In the genomic region with DNA sequence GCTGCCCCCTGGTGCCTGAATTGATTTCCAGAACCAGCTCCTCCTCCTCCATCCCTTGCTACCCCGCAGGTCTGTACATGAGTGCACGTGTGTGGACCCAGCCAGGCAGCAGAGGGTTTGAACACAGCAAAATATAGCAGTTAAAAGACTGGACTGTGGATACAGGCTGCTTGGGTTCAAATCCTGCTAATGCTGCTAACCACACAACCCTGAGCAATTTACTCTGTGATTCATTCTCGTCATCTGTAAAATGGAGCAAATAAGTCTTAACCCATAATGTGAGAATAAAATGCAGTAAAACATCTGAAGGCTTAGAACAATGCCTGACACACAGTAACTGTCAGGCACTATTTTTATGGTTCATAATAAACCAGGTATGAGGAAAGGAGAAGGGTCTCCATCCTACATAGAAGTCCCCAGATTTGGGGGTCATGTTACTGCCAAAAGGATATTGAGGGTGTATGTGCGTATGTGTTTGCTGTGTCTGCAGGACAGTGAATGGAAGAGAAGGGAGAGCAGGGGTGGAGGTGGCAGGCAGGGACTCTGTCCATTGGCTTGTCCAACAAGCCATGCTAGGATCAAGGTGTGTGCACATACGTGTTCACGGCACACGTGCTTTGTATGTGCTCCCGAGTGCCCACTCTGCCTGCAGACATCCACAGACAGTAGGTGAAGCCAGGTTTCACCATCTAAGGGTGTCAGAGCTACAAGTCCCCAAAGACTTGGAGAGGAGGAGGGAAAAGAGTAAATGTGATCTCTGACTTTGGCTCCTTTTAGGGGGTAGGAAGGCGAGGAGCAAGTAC, we compare ENCODE assay signal across 8 cellular contexts. TPM values are rescaled to one million over a fixed set of nuclear protein-coding genes. Genes with fewer than 3 reads are reported as not detected.
A peak's percentile ranks its signal among the peaks of the same experiment; 100 is the strongest.
DNase-seq lines count a peak whose midpoint lies in the region; ATAC-seq and TF ChIP-seq lines count a peak whose summit lies in the region.

No MANE protein-coding gene starts in this region.

- TF ChIP-seq CTCF in body of pancreas (IDR thresholded peaks at IDR 0.05), result peak in 3 of 7 experiments; percentile 65 to 77 (median 67)

- peak overlapping the region; percentile 92 for H3K9ac ChIP-seq in muscle layer of colon (ENCODE audit: low read length)

- H3K4me1 ChIP-seq in body of pancreas (peaks cover 13% of the 10 kb centered on the region), muscle layer of colon (ENCODE audit: insufficient read depth, low read length) (peaks cover 29% of the 10 kb centered on the region)

- H3K9me3 ChIP-seq in body of pancreas, result no peaks in the 10 kb centered on the region
- H3K9me3 ChIP-seq in muscle layer of colon (ENCODE audit: low read length), result no peaks in the 10 kb centered on the region

- no peaks in the 10 kb centered on the region for H3K36me3 ChIP-seq in body of pancreas (replicated peaks in 1 of 2; ENCODE audit: insufficient read depth in 1 of 2, low read depth in 2 of 2)
- peaks cover 6% of the 10 kb centered on the region for H3K36me3 ChIP-seq in muscle layer of colon (ENCODE audit: insufficient read depth, low read length)

- H3K9me3 Mint-ChIP-seq in activated T-cell treated with anti-CD3 and anti-CD28 coated beads, Interleukin-2, amount 50 U/mL, for 4 hours, result no peaks in the 10 kb centered on the region

- 41 to 47% methylated on average over 9 of the region's 9 CpGs for whole genome bisulfite sequencing in body of pancreas, 2 donors

- TF ChIP-seq POLR2A in body of pancreas (IDR thresholded peaks at IDR 0.05), result no peak

- H3K4me3 Mint-ChIP-seq in activated T-cell treated with anti-CD3 and anti-CD28 coated beads, Interleukin-2, amount 50 U/mL, for 4 hours, result peak overlapping the region; percentile 92

- H3K4me1 Mint-ChIP-seq in activated T-cell treated with anti-CD3 and anti-CD28 coated beads, Interleukin-2, amount 50 U/mL, for 4 hours (ENCODE audit: low read depth), result peaks cover 34% of the 10 kb centered on the region

- peaks cover 2% of the 10 kb centered on the region for H3K36me3 Mint-ChIP-seq in activated T-cell treated with anti-CD3 and anti-CD28 coated beads, Interleukin-2, amount 50 U/mL, for 4 hours (ENCODE audit: insufficient read depth)

- H3K27me3 Mint-ChIP-seq in activated T-cell treated with anti-CD3 and anti-CD28 coated beads, Interleukin-2, amount 50 U/mL, for 4 hours (ENCODE audit: low read depth), result no peaks in the 10 kb centered on the region

- peak overlapping the region in 1 of 2 donors; percentile 14 for H3K4me3 ChIP-seq in body of pancreas
- peak overlapping the region; percentile 16 to 82 for H3K4me3 ChIP-seq in muscle layer of colon (ENCODE audit: low read depth in 1 of 2, low read length in 2 of 2)

- peak overlapping the region; percentile 97 to 100 (median 98) for H3K27ac ChIP-seq in body of pancreas
- H3K27ac ChIP-seq in muscle layer of colon (ENCODE audit: low read depth, low read length), result peak overlapping the region; percentile 89

- intact Hi-C loops in body of pancreas (cut with DNase I), result no loop called here

- peak in 1 of 2 donors; percentile 62 for ATAC-seq in activated T-cell treated with anti-CD3 and anti-CD28 coated beads, Interleukin-2, amount 50 U/mL, for 4 hours
- ATAC-seq in HG03521 (IDR thresholded peaks at IDR 0.05; ENCODE audit: unreplicated experiment) (peak; percentile 55), body of pancreas (no peak)

- H3K27me3 ChIP-seq in body of pancreas (no peaks in the 10 kb centered on the region), muscle layer of colon (ENCODE audit: control insufficient read depth in 1 of 2, insufficient read depth in 2 of 2, low read length in 2 of 2) (no peaks in the 10 kb centered on the region)

- no peak for DNase-seq in activated T-cell treated with anti-CD3 and anti-CD28 coated beads, Interleukin-2, amount 50 U/mL, for 4 hours
- no peak for DNase-seq in activated T-cell treated with anti-CD3 and anti-CD28 coated beads, Interleukin-2, amount 50 U/mL, for 48 hours
- DNase-seq in body of pancreas (peak in 1 of 4 donors; percentile 86), dermis blood vessel endothelial cell (no peak), NCI-H2227 treated with DMSO at 0.1 percent for 48 hours (lab: John Stamatoyannopoulos, UW) (no peak)
- no peak for DNase-seq in stimulated activated CD4-positive, alpha-beta T cell treated with anti-CD3 and anti-CD28 coated beads, Interleukin-12 subunit alpha, Interleukin-12 subunit beta, amount 100 ng/mL, for 4 hours

RNA-seq across cellular contexts. Expression of a gene that starts 1.5 kb away (rescaled TPM):
- total RNA-seq in activated T-cell treated with anti-CD3 and anti-CD28 coated beads, Interleukin-2, amount 50 U/mL, for 4 hours, result 100 to 1,000 TPM; 312 to 340 (median 339) TPM
- 10 to 100 TPM; 52.7 to 82.4 TPM for total RNA-seq in body of pancreas
- total RNA-seq in dermis blood vessel endothelial cell, result 39.6 and 40.5 TPM in 2 replicates

RNA-seq across cellular contexts. Expression of a gene that starts 15.6 kb away (rescaled TPM):
- 1 to 10 TPM in 2 of 3 donors, under 1 TPM in 1; 0.98 to 1.1 (median 1.0) TPM for total RNA-seq in activated T-cell treated with anti-CD3 and anti-CD28 coated beads, Interleukin-2, amount 50 U/mL, for 4 hours
- 100 to 1,000 TPM in 1 of 2 donors, 10 to 100 TPM in 1; 61.2 to 162 TPM for total RNA-seq in body of pancreas
- total RNA-seq in dermis blood vessel endothelial cell, result 1.7 and 3.2 TPM in 2 replicates

RNA-seq across cellular contexts. Expression of a gene that starts 23.8 kb away (rescaled TPM):
- total RNA-seq in activated T-cell treated with anti-CD3 and anti-CD28 coated beads, Interleukin-2, amount 50 U/mL, for 4 hours, result 10 to 100 TPM; 51.3 to 54.6 (median 52.8) TPM
- total RNA-seq in body of pancreas, result 1 to 10 TPM; 4.0 to 7.3 TPM
- 9.6 and 26.9 TPM in 2 replicates for total RNA-seq in dermis blood vessel endothelial cell

RNA-seq across cellular contexts. Expression of a gene that starts 34.1 kb away (rescaled TPM):
- 10 to 100 TPM; 39.1 to 47.5 (median 42.5) TPM for total RNA-seq in activated T-cell treated with anti-CD3 and anti-CD28 coated beads, Interleukin-2, amount 50 U/mL, for 4 hours
- 1 to 10 TPM; 2.3 to 5.2 TPM for total RNA-seq in body of pancreas
- total RNA-seq in dermis blood vessel endothelial cell, result 7.8 and 10.7 TPM in 2 replicates

RNA-seq across cellular contexts. Expression of a gene that starts 34.7 kb away (rescaled TPM):
- not detected for total RNA-seq in activated T-cell treated with anti-CD3 and anti-CD28 coated beads, Interleukin-2, amount 50 U/mL, for 4 hours
- total RNA-seq in body of pancreas (not detected), dermis blood vessel endothelial cell (not detected in 2 replicates)

Comparison
In these comparisons a context has a peak if more than half of its experiments do, and no peak if none do; other contexts are left out.
1. RNA of a gene that starts 15.6 kb away (total RNA-seq): 61.2 to 162 TPM in body of pancreas; 1.7 to 3.2 TPM in dermis blood vessel endothelial cell and 0.98 to 1.1 TPM in activated T-cell treated with anti-CD3 and anti-CD28 coated beads, Interleukin-2, amount 50 U/mL, for 4 hours; every median in the first group is over 10 times any median in the second.